8 cellular contexts compared by ENCODE assay signal in the genomic region with DNA sequence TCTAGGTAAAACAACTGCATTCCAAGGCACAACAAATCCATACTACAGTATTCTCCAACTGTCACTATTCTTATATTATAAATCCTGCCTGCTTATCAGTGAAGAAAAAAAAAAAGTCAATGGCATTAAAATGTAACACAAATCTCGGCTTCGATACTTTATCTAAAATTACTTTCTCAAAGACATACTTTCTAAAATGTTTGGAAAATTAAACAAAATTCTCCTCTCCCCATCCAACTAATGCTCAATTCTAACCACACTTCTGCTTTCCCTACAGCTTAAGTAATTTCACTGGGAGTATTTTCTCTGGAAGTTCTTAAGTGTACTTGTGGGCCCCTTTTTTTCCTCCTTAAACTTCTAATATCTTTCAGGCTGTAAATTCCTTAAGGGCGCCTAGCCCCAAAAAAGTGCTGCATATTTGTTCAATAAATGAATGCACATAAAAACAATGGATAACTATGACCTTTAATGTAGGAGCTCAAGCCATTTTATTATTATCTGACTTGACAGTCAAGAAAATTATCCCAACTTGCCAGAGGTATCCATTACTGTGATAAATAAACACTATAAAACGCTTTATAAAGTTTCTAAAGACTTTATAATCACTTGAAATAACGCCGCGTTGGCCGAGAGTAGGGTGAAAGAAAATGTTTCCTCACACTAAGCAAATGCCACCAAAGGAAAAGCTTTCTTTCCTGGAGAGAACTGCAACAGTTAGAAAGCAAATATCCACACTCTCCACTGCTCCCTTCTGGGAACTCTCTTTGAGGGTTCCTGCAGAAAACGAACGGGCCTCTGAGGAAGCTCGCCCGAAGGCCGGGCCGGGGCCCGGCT. TPM values are rescaled to one million over a fixed set of nuclear protein-coding genes. Genes with fewer than 3 reads are reported as not detected.
DNase-seq lines count a peak whose midpoint lies in the region; TF ChIP-seq lines count a peak whose summit lies in the region.

No MANE protein-coding gene starts in this region.

- TF ChIP-seq CTCF in A673 (conservative IDR thresholded peaks at IDR 0.05; ENCODE audit: low read depth, low read length), result no peak

- peak overlapping the region; percentile 96 for H3K4me3 Mint-ChIP-seq in activated naive CD8-positive, alpha-beta T cell treated with anti-CD3 and anti-CD28 coated beads for 36 hours
- H3K4me3 Mint-ChIP-seq in immature natural killer cell, result peak overlapping the region; percentile 94 to 98 (median 98)

- H3K9me3 Mint-ChIP-seq in activated naive CD8-positive, alpha-beta T cell treated with anti-CD3 and anti-CD28 coated beads for 36 hours, result no peaks in the 10 kb centered on the region
- H3K9me3 Mint-ChIP-seq in immature natural killer cell, result no peaks in the 10 kb centered on the region

- H3K27me3 Mint-ChIP-seq in activated naive CD8-positive, alpha-beta T cell treated with anti-CD3 and anti-CD28 coated beads for 36 hours, result no peaks in the 10 kb centered on the region
- peaks cover 1 to 3% (median 2%) of the 10 kb centered on the region in 3 donors for H3K27me3 Mint-ChIP-seq in immature natural killer cell (ENCODE audit: low read depth in 3 of 3)

- H3K36me3 Mint-ChIP-seq in activated naive CD8-positive, alpha-beta T cell treated with anti-CD3 and anti-CD28 coated beads for 36 hours, result no peaks in the 10 kb centered on the region
- no peaks in the 10 kb centered on the region for H3K36me3 Mint-ChIP-seq in immature natural killer cell

- H3K9me3 ChIP-seq in A673 (ENCODE audit: low read depth, low read length, poor library complexity, severe bottlenecking), result no peaks in the 10 kb centered on the region

- H3K27ac Mint-ChIP-seq in activated naive CD8-positive, alpha-beta T cell treated with anti-CD3 and anti-CD28 coated beads for 36 hours, result no peak overlapping the region
- peak overlapping the region in 4 of 6 donors; percentile 28 to 55 (median 40) for H3K27ac Mint-ChIP-seq in immature natural killer cell

- peak overlapping the region; percentile 96 for H3K4me3 ChIP-seq in A673 (ENCODE audit: low read depth, low read length, poor library complexity, severe bottlenecking)

- DNase-seq in A673 (ENCODE audit: low spot score) (peak; percentile 27), HCEC 1CT (peak; percentile 59), immature natural killer cell (no peak), superior temporal gyrus (ENCODE audit: extremely low spot score) (peak; percentile 47), DMS53 treated with DMSO at 0.1 percent for 48 hours (lab: John Stamatoyannopoulos, UW; ENCODE audit: unreplicated experiment) (no peak), cerebellar cortex (ENCODE audit: low spot score) (no peak)
- DNase-seq in activated naive CD8-positive, alpha-beta T cell treated with anti-CD3 and anti-CD28 coated beads for 36 hours, result no peak
- no peak for DNase-seq in stimulated activated naive CD4-positive, alpha-beta T cell (lab: John Stamatoyannopoulos, UW)

- peaks cover 20% of the 10 kb centered on the region for H3K4me1 Mint-ChIP-seq in activated naive CD8-positive, alpha-beta T cell treated with anti-CD3 and anti-CD28 coated beads for 36 hours
- H3K4me1 Mint-ChIP-seq in immature natural killer cell, result peaks cover 20 to 39% of the 10 kb centered on the region in 2 donors

- H3K36me3 ChIP-seq in A673 (ENCODE audit: insufficient read depth, low read length, poor library complexity, severe bottlenecking), result no peaks in the 10 kb centered on the region

- CTCF ChIA-PET in A673 (lab: Charles Lee), result no interaction called here

- TSS peak; percentile 58 for BruUV-seq in A673 (replicated peaks; lab: Mats Ljungman, UMichigan)

- peaks cover 10% of the 10 kb centered on the region for H3K4me1 ChIP-seq in A673 (ENCODE audit: insufficient read depth, low read length, poor library complexity, severe bottlenecking)

- intact Hi-C loops in A673 (cut with micrococcal nuclease; ENCODE audit: unreplicated experiment), result no loop called here

- POLR2A ChIA-PET in A673 (lab: Charles Lee; ENCODE audit: low non-redundant PET), result no interaction called here

- H3K27me3 ChIP-seq in A673 (replicated peaks; ENCODE audit: insufficient read depth, low read depth, low read length, poor library complexity), result no peaks in the 10 kb centered on the region

- H3K27ac ChIP-seq in A673 (ENCODE audit: low read depth, low read length, poor library complexity, severe bottlenecking), result peak overlapping the region; percentile 81

RNA-seq across cellular contexts. Expression of gene HEATR5A, which starts 1.0 kb away (rescaled TPM):
- total RNA-seq in A673 (2021), result 16.0 and 19.0 TPM in 2 replicates
- total RNA-seq in activated naive CD8-positive, alpha-beta T cell treated with anti-CD3 and anti-CD28 coated beads for 36 hours, result 10 to 100 TPM; 10.8 TPM
- 1 to 10 TPM; 7.7 to 8.9 (median 8.9) TPM for polyA plus RNA-seq in immature natural killer cell

RNA-seq across cellular contexts. Expression of gene DTD2, which starts 37.9 kb away (rescaled TPM):
- total RNA-seq in A673 (2021), result 24.3 and 25.3 TPM in 2 replicates
- 10 to 100 TPM; 32.2 to 33.7 TPM for total RNA-seq in activated naive CD8-positive, alpha-beta T cell treated with anti-CD3 and anti-CD28 coated beads for 36 hours
- 10 to 100 TPM; 15.0 to 21.7 (median 16.4) TPM for polyA plus RNA-seq in immature natural killer cell

Comparison
In these comparisons a context has a peak if more than half of its experiments do, and no peak if none do; other contexts are left out.
1. DNase-seq: peak in A673 (single experiment), HCEC 1CT (single experiment) and superior temporal gyrus (single experiment); none in activated naive CD8-positive, alpha-beta T cell treated with anti-CD3 and anti-CD28 coated beads for 36 hours (single experiment), immature natural killer cell (0 of 3), DMS53 treated with DMSO at 0.1 percent for 48 hours (single experiment), cerebellar cortex (single experiment) and stimulated activated naive CD4-positive, alpha-beta T cell (0 of 6).